ENCODE assay signal across 8 cellular contexts in the genomic region with DNA sequence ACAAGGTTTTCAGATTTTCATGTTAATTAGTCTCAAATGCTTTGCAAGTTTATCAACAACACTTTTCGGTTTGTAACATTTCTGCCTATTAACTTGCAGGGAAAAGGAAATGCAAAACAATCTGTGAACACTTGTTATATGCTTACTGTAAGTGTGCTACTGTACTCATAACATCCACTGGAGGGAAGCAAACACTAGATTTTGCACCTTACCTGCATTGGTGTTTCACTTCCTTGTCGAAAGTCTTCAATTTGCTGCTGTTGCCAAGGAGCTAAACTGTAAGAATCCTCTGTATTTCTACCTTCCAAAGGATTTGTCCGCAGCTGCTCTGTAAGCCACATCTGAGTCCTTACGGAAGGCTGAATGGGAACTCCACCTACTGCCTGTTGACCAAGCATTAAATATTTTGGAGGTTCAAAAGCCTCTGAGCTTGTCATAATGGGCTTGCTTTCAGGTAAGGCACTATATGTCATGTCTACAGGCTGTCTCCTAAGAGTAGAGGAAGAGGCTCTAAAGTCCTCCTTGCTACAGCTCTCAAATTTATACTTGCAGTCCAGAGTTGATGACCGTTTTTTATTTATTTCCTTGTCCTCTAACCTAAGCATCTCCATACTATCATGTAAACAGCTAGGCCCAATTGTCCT. TPM values are rescaled to one million over a fixed set of nuclear protein-coding genes. Genes with fewer than 3 reads are reported as not detected.
DNase-seq lines count a peak whose midpoint lies in the region; ATAC-seq and TF ChIP-seq lines count a peak whose summit lies in the region.

No MANE protein-coding gene starts in this region.

- ATAC-seq in GM21360 (IDR thresholded peaks at IDR 0.05; ENCODE audit: unreplicated experiment) (peak; percentile 97), HG03460 (IDR thresholded peaks at IDR 0.05; ENCODE audit: unreplicated experiment) (peak; percentile 97)
- peak; percentile 58 for ATAC-seq in stimulated activated effector memory CD8-positive, alpha-beta T cell treated with anti-CD3 and anti-CD28 coated beads, Interleukin-12 subunit alpha, Interleukin-12 subunit beta, amount 100 ng/mL, for 72 hours

- H3K27me3 Mint-ChIP-seq in activated T-cell treated with anti-CD3 and anti-CD28 coated beads, Interleukin-2, amount 50 U/mL, for 24 hours, result no peaks in the 10 kb centered on the region

- H3K4me3 Mint-ChIP-seq in activated T-cell treated with anti-CD3 and anti-CD28 coated beads, Interleukin-2, amount 50 U/mL, for 24 hours, result no peak overlapping the region
- H3K4me3 Mint-ChIP-seq in stimulated activated effector memory CD8-positive, alpha-beta T cell treated with anti-CD3 and anti-CD28 coated beads, Interleukin-12 subunit alpha, Interleukin-12 subunit beta, amount 100 ng/mL, for 72 hours, result no peak overlapping the region

- H3K4me3 ChIP-seq in epithelial cell of proximal tubule (ENCODE audit: low read depth, low read length), result no peak overlapping the region

- DNase-seq in activated T-cell treated with anti-CD3 and anti-CD28 coated beads, Interleukin-2, amount 50 U/mL, for 24 hours, result no peak
- DNase-seq in activated T-cell treated with anti-CD3 and anti-CD28 coated beads for 4 hours (no peak), OCI-M1 (lab: John Stamatoyannopoulos, UW) (peak; percentile 38), epithelial cell of proximal tubule (ENCODE audit: low read depth) (no peak), COLO668 (lab: John Stamatoyannopoulos, UW; ENCODE audit: unreplicated experiment) (no peak)
- peak in 1 of 2 donors; percentile 44 for DNase-seq in stimulated activated effector memory CD8-positive, alpha-beta T cell treated with anti-CD3 and anti-CD28 coated beads, Interleukin-12 subunit alpha, Interleukin-12 subunit beta, amount 100 ng/mL, for 72 hours (ENCODE audit: low spot score in 2 of 2)

- peak overlapping the region; percentile 30 for H3K27ac Mint-ChIP-seq in activated T-cell treated with anti-CD3 and anti-CD28 coated beads, Interleukin-2, amount 50 U/mL, for 24 hours
- H3K27ac Mint-ChIP-seq in stimulated activated effector memory CD8-positive, alpha-beta T cell treated with anti-CD3 and anti-CD28 coated beads, Interleukin-12 subunit alpha, Interleukin-12 subunit beta, amount 100 ng/mL, for 72 hours, result peak overlapping the region; percentile 73

- peaks cover 45% of the 10 kb centered on the region for H3K4me1 Mint-ChIP-seq in activated T-cell treated with anti-CD3 and anti-CD28 coated beads, Interleukin-2, amount 50 U/mL, for 24 hours (ENCODE audit: low read depth)
- peaks cover 7% of the 10 kb centered on the region for H3K4me1 Mint-ChIP-seq in stimulated activated effector memory CD8-positive, alpha-beta T cell treated with anti-CD3 and anti-CD28 coated beads, Interleukin-12 subunit alpha, Interleukin-12 subunit beta, amount 100 ng/mL, for 72 hours

- H3K9me3 Mint-ChIP-seq in activated T-cell treated with anti-CD3 and anti-CD28 coated beads, Interleukin-2, amount 50 U/mL, for 24 hours, result no peaks in the 10 kb centered on the region
- no peaks in the 10 kb centered on the region for H3K9me3 Mint-ChIP-seq in stimulated activated effector memory CD8-positive, alpha-beta T cell treated with anti-CD3 and anti-CD28 coated beads, Interleukin-12 subunit alpha, Interleukin-12 subunit beta, amount 100 ng/mL, for 72 hours

- TF ChIP-seq CTCF in epithelial cell of proximal tubule (conservative IDR thresholded peaks at IDR 0.05; ENCODE audit: low read depth, low read length), result peak; percentile 56

- H3K36me3 Mint-ChIP-seq in activated T-cell treated with anti-CD3 and anti-CD28 coated beads, Interleukin-2, amount 50 U/mL, for 24 hours (ENCODE audit: low read depth), result peaks cover 37% of the 10 kb centered on the region
- H3K36me3 Mint-ChIP-seq in stimulated activated effector memory CD8-positive, alpha-beta T cell treated with anti-CD3 and anti-CD28 coated beads, Interleukin-12 subunit alpha, Interleukin-12 subunit beta, amount 100 ng/mL, for 72 hours, result peaks cover 18% of the 10 kb centered on the region

RNA-seq across cellular contexts. Expression of gene PLN, which starts 17.3 kb away (rescaled TPM):
- not detected in 2 replicates for total RNA-seq in epithelial cell of proximal tubule
